ENCODE assay signal across 31 cellular contexts in genomic region chr4:120613778-120614177, GRCh38.
"Had no signal": no experiment of that assay in that cellular context is flagged by ENCODE, and none has a peak within 500 bp of the region (broad histone marks: within the 10 kb centered on the region; RNA-seq: fewer than 3 reads in every experiment).

No MANE protein-coding gene starts in this region.

- H3K4me3 ChIP-seq: neural progenitor cell, ovary, psoas muscle, skin epidermis, smooth muscle cell, spleen, suprapubic skin, testis, tibial artery, transverse colon, upper lobe of right lung, uterus had no signal

- H3K4me1 ChIP-seq: neural progenitor cell, parathyroid adenoma, psoas muscle, spleen, suprapubic skin, testis, tibial artery, transverse colon, upper lobe of right lung, uterus had no signal

- H3K4me1 Mint-ChIP-seq: natural killer cell; nephron; neural progenitor cell; stimulated activated memory B cell treated with anti-CD40 and anti-IgM and Interleukin-4, amounts not matched to agents 10 μg/mL and 1 μg/mL and 100 μg/mL, for 72 hours; stimulated activated naive CD8-positive, alpha-beta T cell treated with anti-CD3 and anti-CD28 coated beads, Interleukin-15, amount 100 ng/mL, for 72 hours had no signal

- H3K9ac ChIP-seq: neural progenitor cell, parathyroid adenoma had no signal

- H3K4me2 ChIP-seq: neural progenitor cell, smooth muscle cell had no signal

- H3K27ac ChIP-seq: neural progenitor cell, ovary, parathyroid adenoma, psoas muscle, skin epidermis, spleen, suprapubic skin, testis, tibial artery, transverse colon, upper lobe of right lung, uterus had no signal

- H3K27me3 ChIP-seq: neural progenitor cell, ovary, spleen, suprapubic skin, testis, tibial artery, transverse colon, upper lobe of right lung, uterus had no signal

- DNase-seq: natural killer cell; occipital lobe; ovary; posterior cingulate gyrus; psoas muscle; right cardiac atrium; spleen; stimulated activated CD4-positive, alpha-beta T cell treated with anti-CD3 and anti-CD28 coated beads, Interleukin-12 subunit alpha, Interleukin-12 subunit beta, amount 100 ng/mL, for 4 hours; stimulated activated CD4-positive, alpha-beta T cell treated with anti-CD3 and anti-CD28 coated beads, Interleukin-1b, Interleukin-23, amount 100 ng/mL, for 48 hours; stimulated activated CD4-positive, alpha-beta T cell treated with anti-CD3 and anti-CD28 coated beads, Interleukin-4, amount 100 ng/mL, for 1 hour; stimulated activated CD4-positive, alpha-beta T cell treated with anti-CD3 and anti-CD28 coated beads, Interleukin-4, amount 100 ng/mL, for 4 hours; stimulated activated CD8-positive, alpha-beta memory T cell treated with anti-CD3 and anti-CD28 coated beads, Interleukin-4, amount 100 ng/mL, for 48 hours; stimulated activated naive CD4-positive, alpha-beta T cell; stimulated activated naive CD8-positive, alpha-beta T cell treated with anti-CD3 and anti-CD28 coated beads, Interleukin-15, amount 100 ng/mL, for 72 hours; stimulated activated naive CD8-positive, alpha-beta T cell treated with anti-CD3 and anti-CD28 coated beads, Interleukin-15, Interleukin-2, amounts not matched to agents 100 U/mL and 50 U/mL, for 24 hours; substantia nigra; testis; tibial artery; transverse colon; upper lobe of right lung; uterus had no signal

- H3K4me3 Mint-ChIP-seq: natural killer cell; nephron; neural progenitor cell; stimulated activated memory B cell treated with anti-CD40 and anti-IgM and Interleukin-4, amounts not matched to agents 10 μg/mL and 1 μg/mL and 100 μg/mL, for 72 hours; stimulated activated naive CD8-positive, alpha-beta T cell treated with anti-CD3 and anti-CD28 coated beads, Interleukin-15, amount 100 ng/mL, for 72 hours; type B pancreatic cell had no signal

- H3K9me3 Mint-ChIP-seq: nephron; neural progenitor cell; stimulated activated naive CD8-positive, alpha-beta T cell treated with anti-CD3 and anti-CD28 coated beads, Interleukin-15, amount 100 ng/mL, for 72 hours; type B pancreatic cell had no signal

- H3K36me3 Mint-ChIP-seq: natural killer cell; neural progenitor cell; stimulated activated memory B cell treated with anti-CD40 and anti-IgM and Interleukin-4, amounts not matched to agents 10 μg/mL and 1 μg/mL and 100 μg/mL, for 72 hours; type B pancreatic cell had no signal

- H3K36me3 ChIP-seq: ovary, spleen, suprapubic skin, tibial artery, transverse colon, upper lobe of right lung, uterus had no signal

- H2AFZ ChIP-seq: neural progenitor cell, parathyroid adenoma had no signal

- H3K9me3 ChIP-seq: ovary, psoas muscle, spleen, suprapubic skin, testis, tibial artery, transverse colon, upper lobe of right lung, uterus had no signal

- H3K27ac Mint-ChIP-seq: natural killer cell; nephron; neural progenitor cell; progenitor cell of endocrine pancreas; stimulated activated memory B cell treated with anti-CD40 and anti-IgM and Interleukin-4, amounts not matched to agents 10 μg/mL and 1 μg/mL and 100 μg/mL, for 72 hours; stimulated activated naive CD8-positive, alpha-beta T cell treated with anti-CD3 and anti-CD28 coated beads, Interleukin-15, amount 100 ng/mL, for 72 hours; type B pancreatic cell had no signal

- H3K27me3 Mint-ChIP-seq: progenitor cell of endocrine pancreas; stimulated activated memory B cell treated with anti-CD40 and anti-IgM and Interleukin-4, amounts not matched to agents 10 μg/mL and 1 μg/mL and 100 μg/mL, for 72 hours; stimulated activated naive CD8-positive, alpha-beta T cell treated with anti-CD3 and anti-CD28 coated beads, Interleukin-15, amount 100 ng/mL, for 72 hours; type B pancreatic cell had no signal

- ATAC-seq: natural killer cell; psoas muscle; right cardiac atrium; sciatic nerve; stimulated activated memory B cell treated with anti-CD40 and anti-IgM and Interleukin-4, amounts not matched to agents 10 μg/mL and 1 μg/mL and 100 μg/mL, for 72 hours; stimulated activated naive CD8-positive, alpha-beta T cell treated with anti-CD3 and anti-CD28 coated beads, Interleukin-15, amount 100 ng/mL, for 72 hours; stimulated activated naive CD8-positive, alpha-beta T cell treated with anti-CD3 and anti-CD28 coated beads, Interleukin-15, Interleukin-2, amounts not matched to agents 100 U/mL and 50 U/mL, for 24 hours; upper lobe of right lung had no signal

- H3K79me2 ChIP-seq: parathyroid adenoma had no signal
